8 cellular contexts compared by ENCODE assay signal in the genomic region with DNA sequence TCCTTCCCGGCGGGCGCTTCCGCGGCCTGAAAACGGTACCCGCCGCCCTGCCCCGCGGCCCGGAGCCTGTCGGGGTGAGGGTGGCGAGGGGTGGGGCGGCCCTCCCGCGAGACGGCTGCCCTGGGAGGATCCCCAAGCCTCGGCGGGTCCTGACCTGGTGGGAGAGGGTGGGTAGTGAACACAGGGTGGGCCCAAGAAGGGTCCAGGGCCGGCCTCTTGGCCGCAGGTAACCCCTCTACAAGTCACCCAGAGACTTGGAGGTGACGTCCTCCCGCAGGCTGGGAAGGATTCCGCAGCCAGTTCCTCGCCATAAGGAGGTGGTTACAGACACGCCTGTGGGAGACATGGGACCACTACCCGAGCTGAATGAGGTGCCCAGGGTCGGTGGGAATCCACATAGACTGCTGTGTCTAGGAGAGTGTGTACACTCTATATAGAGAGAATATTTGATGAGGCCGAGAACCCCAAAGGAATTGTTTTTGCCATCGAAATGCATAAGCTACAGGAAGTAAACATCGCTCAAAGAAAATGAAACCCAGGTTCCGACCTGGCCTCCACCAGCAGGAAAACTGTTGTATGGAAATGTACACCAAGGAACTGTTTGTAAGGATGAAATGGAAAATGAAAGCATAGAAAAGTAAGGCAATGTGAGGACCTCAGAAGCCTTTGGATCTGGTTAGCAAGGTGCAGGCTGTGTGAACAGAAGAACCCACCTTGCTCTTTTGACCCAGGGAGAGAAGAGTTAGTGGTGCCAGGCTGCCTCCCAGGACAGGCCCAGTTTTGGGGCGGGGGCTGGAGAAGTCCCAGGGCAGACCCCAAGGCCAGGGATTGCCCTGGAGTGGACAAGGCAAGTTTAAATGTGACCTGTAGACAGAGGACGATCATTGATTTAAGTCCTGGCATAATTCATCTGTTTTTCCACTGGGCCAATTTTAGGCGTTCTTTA. TPM values are rescaled to one million over a fixed set of nuclear protein-coding genes. Genes with fewer than 3 reads are reported as not detected.
DNase-seq lines count a peak whose midpoint lies in the region; ATAC-seq and TF ChIP-seq lines count a peak whose summit lies in the region.

No MANE protein-coding gene starts in this region.

- H3K36me3 Mint-ChIP-seq in stimulated activated effector memory CD8-positive, alpha-beta T cell treated with anti-CD3 and anti-CD28 coated beads, Interleukin-12 subunit alpha, Interleukin-12 subunit beta, amount 100 ng/mL, for 72 hours: peaks cover 31% of the 10 kb centered on the region

- H3K4me1 Mint-ChIP-seq in stimulated activated effector memory CD8-positive, alpha-beta T cell treated with anti-CD3 and anti-CD28 coated beads, Interleukin-12 subunit alpha, Interleukin-12 subunit beta, amount 100 ng/mL, for 72 hours: peaks cover 45% of the 10 kb centered on the region

- H3K4me3 Mint-ChIP-seq in stimulated activated effector memory CD8-positive, alpha-beta T cell treated with anti-CD3 and anti-CD28 coated beads, Interleukin-12 subunit alpha, Interleukin-12 subunit beta, amount 100 ng/mL, for 72 hours: peak overlapping the region; percentile 81

- peak overlapping the region; percentile 86 to 92 for H3K27ac ChIP-seq in left lung

- POLR2A ChIA-PET in BJ (lab: Charles Lee): no interaction called here

- H3K27ac Mint-ChIP-seq in stimulated activated effector memory CD8-positive, alpha-beta T cell treated with anti-CD3 and anti-CD28 coated beads, Interleukin-12 subunit alpha, Interleukin-12 subunit beta, amount 100 ng/mL, for 72 hours: peak overlapping the region; percentile 85

- CTCF ChIA-PET in BJ (lab: Yijun Ruan, JAX): interaction anchor here (0.6 to 3.9 kb wide), 21 partner anchors 8 to 885 kb away, joined by 3 to 17 read pairs (median 4); no protein-coding TSS in a partner anchor

- peak; percentile 31 for ATAC-seq in GM18909 (IDR thresholded peaks at IDR 0.05; ENCODE audit: poor library complexity, unreplicated experiment)
- peak; percentile 20 for ATAC-seq in HG03108 (IDR thresholded peaks at IDR 0.05; ENCODE audit: unreplicated experiment)
- peak; percentile 51 for ATAC-seq in left lung
- peak; percentile 47 for ATAC-seq in stimulated activated effector memory CD8-positive, alpha-beta T cell treated with anti-CD3 and anti-CD28 coated beads, Interleukin-12 subunit alpha, Interleukin-12 subunit beta, amount 100 ng/mL, for 72 hours

- intact Hi-C loops in left lung (cut with DNase I): no loop called here

- DNase-seq in BJ (ENCODE audit: low read depth) (no peak), T-helper 1 cell (peak in 3 of 5 donors; percentile 20 to 26 (median 24)), choroid plexus epithelial cell (ENCODE audit: low read depth) (peak; percentile 42), left lung (peak; percentile 37 to 81), GF-D8 (lab: John Stamatoyannopoulos, UW) (no peak)
- DNase-seq in stimulated activated effector memory CD8-positive, alpha-beta T cell treated with anti-CD3 and anti-CD28 coated beads, Interleukin-12 subunit alpha, Interleukin-12 subunit beta, amount 100 ng/mL, for 72 hours (ENCODE audit: low spot score in 2 of 2): peak; percentile 18 to 70

- H3K9me3 ChIP-seq in left lung: no peaks in the 10 kb centered on the region

- H3K9me3 Mint-ChIP-seq in stimulated activated effector memory CD8-positive, alpha-beta T cell treated with anti-CD3 and anti-CD28 coated beads, Interleukin-12 subunit alpha, Interleukin-12 subunit beta, amount 100 ng/mL, for 72 hours: no peaks in the 10 kb centered on the region

- TF ChIP-seq CTCF in BJ (IDR thresholded peaks at IDR 0.05; ENCODE audit: insufficient read depth, low read depth, low read length): no peak
- no peak for TF ChIP-seq CTCF in choroid plexus epithelial cell (conservative IDR thresholded peaks at IDR 0.05; ENCODE audit: low read depth, low read length)
- no peak for TF ChIP-seq CTCF in left lung (IDR thresholded peaks at IDR 0.05)

- H3K4me3 ChIP-seq in BJ (ENCODE audit: low read depth, low read length): peak overlapping the region; percentile 95
- H3K4me3 ChIP-seq in choroid plexus epithelial cell (ENCODE audit: low read depth, low read length): peak overlapping the region; percentile 95
- peak overlapping the region; percentile 79 to 96 for H3K4me3 ChIP-seq in left lung

- H3K4me1 ChIP-seq in left lung: peaks cover 8 to 32% of the 10 kb centered on the region in 2 donors

- H3K36me3 ChIP-seq in BJ (ENCODE audit: control insufficient read depth, insufficient read depth, low read length) (no peaks in the 10 kb centered on the region; the same call in 1 of the 2 replicates), left lung (no peaks in the 10 kb centered on the region)

- no peaks in the 10 kb centered on the region for H3K27me3 ChIP-seq in BJ (ENCODE audit: control insufficient read depth, insufficient read depth, low read length)
- no peaks in the 10 kb centered on the region for H3K27me3 ChIP-seq in left lung

RNA-seq across cellular contexts. Expression of gene OPTN, which starts 0.7 kb away (rescaled TPM):
- 58.0 and 59.1 TPM in 2 replicates for polyA plus RNA-seq in BJ (2011; rRNA removed)
- polyA minus RNA-seq in BJ (2011; rRNA and poly(A)+ RNA removed): 51.9 and 58.0 TPM in 2 replicates
- total RNA-seq in left lung: 10 to 100 TPM; 45.8 to 51.3 TPM

Comparison
In these comparisons a context has a peak if more than half of its experiments do, and no peak if none do; other contexts are left out.
1. DNase-seq: peak in T-helper 1 cell (3 of 5), choroid plexus epithelial cell (single experiment), left lung (2 of 2) and stimulated activated effector memory CD8-positive, alpha-beta T cell treated with anti-CD3 and anti-CD28 coated beads, Interleukin-12 subunit alpha, Interleukin-12 subunit beta, amount 100 ng/mL, for 72 hours (2 of 2); none in BJ (single experiment) and GF-D8 (single experiment).
2. Peak in every context shown above with its lines, with median percentiles within 50 percentile points of each other: H3K4me3 ChIP-seq and ATAC-seq.